In the genomic region with DNA sequence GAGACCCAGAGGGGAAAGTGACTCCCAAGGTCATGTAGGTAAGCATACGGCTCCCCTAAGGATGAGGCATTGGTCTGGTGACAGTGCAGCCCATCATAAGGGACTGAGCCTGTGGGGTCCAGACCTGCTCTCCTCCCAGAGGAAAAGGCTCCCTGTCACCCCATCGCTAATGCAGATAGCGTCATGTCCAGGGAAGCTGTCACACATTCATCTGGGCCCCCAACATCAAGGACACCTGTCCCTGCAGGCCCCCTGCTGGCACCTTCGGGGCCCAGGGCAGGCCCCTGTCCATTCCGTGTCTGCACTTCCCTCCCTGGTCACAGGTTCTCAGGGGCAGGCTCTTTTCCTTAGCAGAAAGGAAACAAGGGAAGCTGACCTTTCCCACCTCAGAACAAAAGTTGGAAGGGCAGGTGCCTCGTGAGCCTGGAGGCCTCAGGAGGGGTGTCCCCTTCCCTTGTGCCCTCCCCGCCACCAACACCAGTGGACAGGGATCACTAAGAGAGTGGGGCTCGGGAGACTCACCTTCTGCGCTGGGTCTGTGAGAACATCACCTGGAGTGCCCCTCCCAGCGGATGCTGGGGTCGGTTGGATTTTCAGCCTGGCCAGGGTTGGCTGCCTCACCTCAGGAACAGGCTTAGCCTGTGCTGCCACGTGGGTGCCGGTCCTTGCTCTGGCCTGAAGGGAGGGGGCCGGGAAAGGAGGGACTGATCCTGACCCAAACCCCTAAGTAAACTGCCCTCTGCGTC, we compare ENCODE assay signal across 12 cellular contexts. TPM values are rescaled to one million over a fixed set of nuclear protein-coding genes. Genes with fewer than 3 reads are reported as not detected.
DNase-seq lines count a peak whose midpoint lies in the region; ATAC-seq and TF ChIP-seq lines count a peak whose summit lies in the region.
"Had no signal": no experiment of that assay in that cellular context is flagged by ENCODE, and none has a peak within 500 bp of the region (broad histone marks: within the 10 kb centered on the region; RNA-seq: fewer than 3 reads in every experiment).

No MANE protein-coding gene starts in this region.

- no peaks in the 10 kb centered on the region for H3K9me3 Mint-ChIP-seq in activated CD4-positive, alpha-beta T cell treated with anti-CD3 and anti-CD28 coated beads for 36 hours (ENCODE audit: low read depth)
- no peaks in the 10 kb centered on the region for H3K9me3 Mint-ChIP-seq in central memory CD8-positive, alpha-beta T cell
- no peaks in the 10 kb centered on the region for H3K9me3 Mint-ChIP-seq in neural progenitor cell
- H3K9me3 Mint-ChIP-seq: nephron had no signal

- TF ChIP-seq POLR2A in thyroid gland (IDR thresholded peaks at IDR 0.05), result no peak

- H3K27ac ChIP-seq in lower lobe of right lung, result peak overlapping the region; percentile 62
- H3K27ac ChIP-seq in thyroid gland, result peak overlapping the region in 2 of 3 donors; percentile 28 to 55
- no peak overlapping the region for H3K27ac ChIP-seq in neural progenitor cell
- H3K27ac ChIP-seq: 22Rv1 had no signal

- POLR2A ChIA-PET in activated CD4-positive, alpha-beta T cell treated with anti-CD3 and anti-CD28 coated beads for 36 hours (lab: Charles Lee), result no interaction called here

- H3K79me2 ChIP-seq in neural progenitor cell (ENCODE audit: low read depth), result peaks cover 6% of the 10 kb centered on the region

- H3K4me1 ChIP-seq in lower lobe of right lung (peaks cover 73% of the 10 kb centered on the region), thyroid gland (peaks cover 4 to 28% of the 10 kb centered on the region in 2 donors), neural progenitor cell (peaks cover 12% of the 10 kb centered on the region)

- ATAC-seq in activated CD4-positive, alpha-beta T cell treated with anti-CD3 and anti-CD28 coated beads for 36 hours, result no peak
- no peak for ATAC-seq in central memory CD8-positive, alpha-beta T cell (replicated peaks; ENCODE audit: extremely low read depth, poor library complexity, severe bottlenecking)
- ATAC-seq in lower lobe of right lung (peak; percentile 5 to 13), GM21529 (IDR thresholded peaks at IDR 0.05; ENCODE audit: unreplicated experiment) (no peak)

- H3K9ac ChIP-seq in neural progenitor cell, result no peak overlapping the region

- H3K27me3 ChIP-seq in lower lobe of right lung (ENCODE audit: low read depth) (no peaks in the 10 kb centered on the region), thyroid gland (no peaks in the 10 kb centered on the region), neural progenitor cell (no peaks in the 10 kb centered on the region)

- no peak overlapping the region for H2AFZ ChIP-seq in neural progenitor cell (replicated peaks)

- H3K36me3 Mint-ChIP-seq in activated CD4-positive, alpha-beta T cell treated with anti-CD3 and anti-CD28 coated beads for 36 hours (ENCODE audit: low read depth), result peaks cover 24% of the 10 kb centered on the region
- H3K36me3 Mint-ChIP-seq in central memory CD8-positive, alpha-beta T cell (ENCODE audit: insufficient read depth), result peaks cover 38% of the 10 kb centered on the region
- peaks cover 7% of the 10 kb centered on the region for H3K36me3 Mint-ChIP-seq in neural progenitor cell

- DNase-seq in activated CD4-positive, alpha-beta T cell treated with anti-CD3 and anti-CD28 coated beads for 36 hours, result no peak
- DNase-seq in activated CD4-positive, alpha-beta T cell treated with anti-CD3 and anti-CD28 coated beads, Interleukin-2, amount 50 U/mL, for 48 hours, result no peak
- DNase-seq in central memory CD8-positive, alpha-beta T cell (ENCODE audit: low spot score in 2 of 2), result no peak
- DNase-seq in lower lobe of right lung, result peak; percentile 17
- no peak for DNase-seq in thyroid gland
- no peak for DNase-seq in neural progenitor cell (ENCODE audit: low spot score)
- DNase-seq in activated effector memory CD4-positive, alpha-beta T cell treated with anti-CD3 and anti-CD28 coated beads, Interleukin-2, amount 50 U/mL, for 16 hours, result no peak
- DNase-seq: NCI-H510A treated with DMSO at 0.1 percent for 48 hours had no signal

- CTCF ChIA-PET in activated CD4-positive, alpha-beta T cell treated with anti-CD3 and anti-CD28 coated beads for 36 hours (lab: Charles Lee), result interaction anchor here (1.0 to 1.7 kb wide), 4 partner anchors 7 to 246 kb away, joined by 3 to 8 read pairs (median 3); a partner anchor contains a TSS

- no peak overlapping the region for H3K4me2 ChIP-seq in neural progenitor cell

- H3K4me3 Mint-ChIP-seq in activated CD4-positive, alpha-beta T cell treated with anti-CD3 and anti-CD28 coated beads for 36 hours, result no peak overlapping the region
- H3K4me3 Mint-ChIP-seq in central memory CD8-positive, alpha-beta T cell, result no peak overlapping the region
- no peak overlapping the region for H3K4me3 Mint-ChIP-seq in neural progenitor cell
- H3K4me3 Mint-ChIP-seq: nephron had no signal

- H3K4me3 ChIP-seq in lower lobe of right lung (no peak overlapping the region), thyroid gland (replicated peaks in 1 of 3) (no peak overlapping the region), neural progenitor cell (no peak overlapping the region)

- no peaks in the 10 kb centered on the region for H3K27me3 Mint-ChIP-seq in activated CD4-positive, alpha-beta T cell treated with anti-CD3 and anti-CD28 coated beads for 36 hours
- H3K27me3 Mint-ChIP-seq in central memory CD8-positive, alpha-beta T cell, result no peaks in the 10 kb centered on the region
- H3K27me3 Mint-ChIP-seq in neural progenitor cell (ENCODE audit: insufficient read depth, low read depth), result peaks cover 2% of the 10 kb centered on the region

- peaks cover 7% of the 10 kb centered on the region for H4K20me1 ChIP-seq in neural progenitor cell (ENCODE audit: low read depth)

- 73 to 83% methylated on average over 11 to 14 of the region's 15 CpGs for WGBS in thyroid gland, 2 donors

- H3F3A ChIP-seq in neural progenitor cell (ENCODE audit: low read depth), result peaks cover 6% of the 10 kb centered on the region

- H3K27ac Mint-ChIP-seq in activated CD4-positive, alpha-beta T cell treated with anti-CD3 and anti-CD28 coated beads for 36 hours, result peak overlapping the region; percentile 19
- H3K27ac Mint-ChIP-seq in central memory CD8-positive, alpha-beta T cell (ENCODE audit: low read depth), result peak overlapping the region; percentile 70
- H3K27ac Mint-ChIP-seq in neural progenitor cell, result no peak overlapping the region

- H3K9me3 ChIP-seq in lower lobe of right lung (no peaks in the 10 kb centered on the region), thyroid gland (no peaks in the 10 kb centered on the region), neural progenitor cell (ENCODE audit: low read depth) (no peaks in the 10 kb centered on the region)

- H3K36me3 ChIP-seq in lower lobe of right lung (peaks cover 54% of the 10 kb centered on the region), thyroid gland (no peaks in the 10 kb centered on the region), neural progenitor cell (no peaks in the 10 kb centered on the region)

- H3K4me1 Mint-ChIP-seq in activated CD4-positive, alpha-beta T cell treated with anti-CD3 and anti-CD28 coated beads for 36 hours, result peaks cover 23% of the 10 kb centered on the region
- H3K4me1 Mint-ChIP-seq in central memory CD8-positive, alpha-beta T cell, result peaks cover 35% of the 10 kb centered on the region
- peaks cover 11% of the 10 kb centered on the region for H3K4me1 Mint-ChIP-seq in neural progenitor cell

- TF ChIP-seq CTCF in lower lobe of right lung (IDR thresholded peaks at IDR 0.05) (no peak), thyroid gland (IDR thresholded peaks at IDR 0.05) (no peak), neural progenitor cell (IDR thresholded peaks at IDR 0.05) (no peak)

- intact Hi-C loops in activated CD4-positive, alpha-beta T cell treated with anti-CD3 and anti-CD28 coated beads for 36 hours (cut with DNase I, micrococcal nuclease), result no loop called here
- intact Hi-C loops in lower lobe of right lung (cut with DNase I), result no loop called here
- intact Hi-C loops in thyroid gland (cut with DNase I), result no loop called here

RNA-seq across cellular contexts. Expression of a gene that starts 38.2 kb away (rescaled TPM):
- total RNA-seq in activated CD4-positive, alpha-beta T cell treated with anti-CD3 and anti-CD28 coated beads for 36 hours, result 100 to 1,000 TPM; 119 to 144 TPM
- total RNA-seq in lower lobe of right lung, result 158 TPM
- 10 to 100 TPM; 69.3 to 77.5 (median 71.1) TPM for total RNA-seq in thyroid gland
- total RNA-seq in neural progenitor cell (ENCODE audit: low replicate concordance), result 45.2 and 85.1 TPM in 2 replicates

RNA-seq across cellular contexts. Expression of a gene that starts 54.6 kb away (rescaled TPM):
- 1,000 to 10,000 TPM; 1,886 to 1,896 TPM for total RNA-seq in activated CD4-positive, alpha-beta T cell treated with anti-CD3 and anti-CD28 coated beads for 36 hours
- total RNA-seq in lower lobe of right lung (1,156 TPM), thyroid gland (1,000 to 10,000 TPM; 1,055 to 2,735 (median 1,279) TPM), neural progenitor cell (ENCODE audit: low replicate concordance) (1,779 and 3,404 TPM in 2 replicates)

RNA-seq across cellular contexts. Expression of a gene that starts 59.1 kb away (rescaled TPM):
- total RNA-seq in activated CD4-positive, alpha-beta T cell treated with anti-CD3 and anti-CD28 coated beads for 36 hours, result under 1 TPM; 0.11 to 0.16 TPM
- total RNA-seq in lower lobe of right lung (not detected), thyroid gland (not detected), neural progenitor cell (ENCODE audit: low replicate concordance) (not detected in 2 replicates)
- total RNA-seq: T-helper 1 cell treated with Interleukin-12 subunit alpha and Interleukin-12 subunit beta and Interleukin-4 antibody, amounts not matched to agents 30 ng/mL and 1 ng/mL, for 36 hours had no signal

Comparison
In these comparisons a context has a peak if more than half of its experiments do, and no peak if none do; other contexts are left out.
1. ATAC-seq: peak in lower lobe of right lung (2 of 2); none in activated CD4-positive, alpha-beta T cell treated with anti-CD3 and anti-CD28 coated beads for 36 hours (single experiment), central memory CD8-positive, alpha-beta T cell (single experiment) and GM21529 (single experiment).